In the genomic region with DNA sequence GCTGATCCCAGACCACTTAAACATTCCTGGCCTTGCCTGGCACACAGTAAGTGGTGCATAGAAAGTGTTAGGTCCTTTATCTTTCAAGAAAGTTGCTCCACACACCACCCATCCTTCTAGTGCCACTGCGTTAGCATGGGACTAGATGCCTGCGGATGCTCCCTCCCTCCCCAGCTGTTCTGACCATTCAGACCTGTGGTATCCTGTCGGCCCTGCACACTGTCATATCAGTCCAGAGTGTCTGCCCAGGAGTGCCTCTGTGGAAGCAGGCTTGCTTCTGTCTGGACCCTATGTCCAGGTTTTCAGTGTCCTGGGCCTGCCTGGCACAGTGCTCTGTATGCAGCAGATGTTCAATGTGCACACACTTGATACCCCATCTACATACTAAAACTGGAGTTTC, we compare ENCODE assay signal across 17 cellular contexts.
"Had no signal": no experiment of that assay in that cellular context is flagged by ENCODE, and none has a peak within 500 bp of the region (broad histone marks: within the 10 kb centered on the region; RNA-seq: fewer than 3 reads in every experiment).

No MANE protein-coding gene starts in this region.

- H3K27me3 Mint-ChIP-seq: activated naive CD8-positive, alpha-beta T cell treated with anti-CD3 and anti-CD28 coated beads for 36 hours; naive B cell had no signal

- H3K9me3 ChIP-seq: body of pancreas, neutrophil, suprapubic skin had no signal

- H3K27ac Mint-ChIP-seq: activated naive CD8-positive, alpha-beta T cell treated with anti-CD3 and anti-CD28 coated beads for 36 hours; activated T-helper 2 cell treated with anti-CD3 and anti-CD28 coated beads, Interferon-gamma antibody, Interleukin-2, Interleukin-4, amounts not matched to agents 10 μg/mL and 5 μg/mL and 100 μg/mL, durations not matched to agents 14 hours and 24 hours and 36 hours had no signal

- H3K4me3 Mint-ChIP-seq: activated naive CD8-positive, alpha-beta T cell treated with anti-CD3 and anti-CD28 coated beads for 36 hours had no signal

- H3K4me1 ChIP-seq: body of pancreas had no signal

- H3K9me3 Mint-ChIP-seq: activated naive CD8-positive, alpha-beta T cell treated with anti-CD3 and anti-CD28 coated beads for 36 hours; activated T-helper 2 cell treated with anti-CD3 and anti-CD28 coated beads, Interferon-gamma antibody, Interleukin-2, Interleukin-4, amounts not matched to agents 10 μg/mL and 5 μg/mL and 100 μg/mL, durations not matched to agents 14 hours and 24 hours and 36 hours; naive B cell had no signal

- H3K27me3 ChIP-seq: body of pancreas, neutrophil, suprapubic skin had no signal

- H3K4me3 ChIP-seq: body of pancreas, suprapubic skin had no signal

- FAIRE-seq: frontal cortex had no signal

- DNase-seq: activated CD4-positive, alpha-beta T cell treated with anti-CD3 and anti-CD28 coated beads for 48 hours; activated naive CD8-positive, alpha-beta T cell treated with anti-CD3 and anti-CD28 coated beads for 36 hours; amygdala; body of pancreas; central memory CD4-positive, alpha-beta T cell; cortex of kidney; effector CD8-positive, alpha-beta T cell; naive B cell; retina; stimulated activated CD4-positive, alpha-beta T cell treated with anti-CD3 and anti-CD28 coated beads, Interleukin-15, amount 100 ng/mL, for 24 hours; stimulated activated CD4-positive, alpha-beta T cell treated with anti-CD3 and anti-CD28 coated beads, Interleukin-4, amount 100 ng/mL, for 1 hour; stimulated activated naive CD4-positive, alpha-beta T cell; T-helper 2 cell had no signal

- ATAC-seq: body of pancreas had no signal

- H3K27ac ChIP-seq: body of pancreas, suprapubic skin had no signal
